20 cellular contexts compared by ENCODE assay signal in genomic region chr10:50471583-50471975, GRCh38.
"Had no signal": no experiment of that assay in that cellular context is flagged by ENCODE, and none has a peak within 500 bp of the region (broad histone marks: within the 10 kb centered on the region; RNA-seq: fewer than 3 reads in every experiment).

No MANE protein-coding gene starts in this region.

- DNase-seq: activated B cell treated with CpG ODN at 0.5 μM for 24 hours; activated CD4-positive, alpha-beta T cell treated with anti-CD3 and anti-CD28 coated beads for 48 hours; activated CD8-positive, alpha-beta memory T cell treated with anti-CD3 and anti-CD28 coated beads, Interleukin-2, amount 50 U/mL, for 4 hours; activated CD8-positive, alpha-beta T cell treated with anti-CD3 and anti-CD28 coated beads, Interleukin-2, amount 10 ng/mL, durations not matched to agents 7 days and 5 days; activated gamma-delta T cell treated with Interleukin-2 at 50 U/mL for 16 hours; activated naive CD8-positive, alpha-beta T cell treated with anti-CD3 and anti-CD28 coated beads, Interleukin-2, amount 10 ng/mL, durations not matched to agents 7 days and 5 days; activated T-cell treated with anti-CD3 and anti-CD28 coated beads, Interleukin-2, amount 50 U/mL, for 48 hours; aorta; endodermal cell; islet precursor cell; left ventricle myocardium inferior; natural killer cell; nucleus accumbens; stimulated activated CD4-positive, alpha-beta T cell treated with anti-CD3 and anti-CD28 coated beads, Interleukin-4, amount 100 ng/mL, for 24 hours; stimulated activated naive CD4-positive, alpha-beta T cell; T-helper 17 cell; transverse colon had no signal

- H3K9me3 ChIP-seq: gastroesophageal sphincter, left ventricle myocardium inferior, right atrium auricular region, transverse colon had no signal

- H3K27ac ChIP-seq: gastroesophageal sphincter, left ventricle myocardium inferior, right atrium auricular region had no signal

- H3K27me3 ChIP-seq: gastroesophageal sphincter, right atrium auricular region, transverse colon had no signal

- H3K36me3 ChIP-seq: gastroesophageal sphincter, left ventricle myocardium inferior, right atrium auricular region, transverse colon had no signal

- H3K4me3 ChIP-seq: gastroesophageal sphincter, left ventricle myocardium inferior, right atrium auricular region, skin epidermis, transverse colon had no signal
